31 cellular contexts compared by ENCODE assay signal in the genomic region with DNA sequence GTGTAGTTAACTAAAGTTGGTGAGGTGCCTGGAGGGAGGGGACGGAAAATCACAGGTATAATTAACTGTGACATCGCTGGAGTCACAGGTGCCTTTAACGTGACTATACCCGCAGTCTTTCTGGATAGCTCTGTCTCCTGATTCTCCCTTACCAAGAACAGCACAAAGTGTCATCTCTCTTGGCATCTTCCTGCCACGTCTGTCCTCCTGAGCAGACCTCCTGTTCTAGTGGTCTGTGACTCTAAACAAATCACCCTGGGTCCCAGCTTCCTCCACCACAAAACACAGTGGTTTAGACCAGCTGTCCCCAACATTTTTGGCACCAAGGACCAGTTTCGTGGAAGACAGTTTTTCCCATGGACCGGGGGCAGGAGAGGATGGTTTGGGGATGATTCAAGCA.
"Had no signal": no experiment of that assay in that cellular context is flagged by ENCODE, and none has a peak within 500 bp of the region (broad histone marks: within the 10 kb centered on the region; RNA-seq: fewer than 3 reads in every experiment).

No MANE protein-coding gene starts in this region.

- H3K27ac Mint-ChIP-seq: naive thymus-derived CD4-positive, alpha-beta T cell; natural killer cell; nephron; neural progenitor cell; progenitor cell of endocrine pancreas; stimulated activated memory B cell treated with anti-CD40 and anti-IgM and Interleukin-4, amounts not matched to agents 10 μg/mL and 1 μg/mL and 100 μg/mL, for 72 hours; stimulated activated naive CD8-positive, alpha-beta T cell treated with anti-CD3 and anti-CD28 coated beads, Interleukin-15, Interleukin-2, amounts not matched to agents 100 ng/mL and 50 ng/mL, for 24 hours; type B pancreatic cell had no signal

- H3K27ac ChIP-seq: neural progenitor cell, ovary, parathyroid adenoma, psoas muscle, right lobe of liver, sigmoid colon, skin epidermis, spleen, stomach, thoracic aorta, tibial artery, transverse colon, upper lobe of right lung, uterus had no signal

- H3K27me3 Mint-ChIP-seq: stimulated activated memory B cell treated with anti-CD40 and anti-IgM and Interleukin-4, amounts not matched to agents 10 μg/mL and 1 μg/mL and 100 μg/mL, for 72 hours; stimulated activated naive CD8-positive, alpha-beta T cell treated with anti-CD3 and anti-CD28 coated beads, Interleukin-15, Interleukin-2, amounts not matched to agents 100 ng/mL and 50 ng/mL, for 24 hours had no signal

- H3K4me3 Mint-ChIP-seq: naive thymus-derived CD4-positive, alpha-beta T cell; natural killer cell; nephron; neural progenitor cell; stimulated activated memory B cell treated with anti-CD40 and anti-IgM and Interleukin-4, amounts not matched to agents 10 μg/mL and 1 μg/mL and 100 μg/mL, for 72 hours; stimulated activated naive CD8-positive, alpha-beta T cell treated with anti-CD3 and anti-CD28 coated beads, Interleukin-15, Interleukin-2, amounts not matched to agents 100 ng/mL and 50 ng/mL, for 24 hours; type B pancreatic cell had no signal

- H3K4me1 ChIP-seq: neural progenitor cell, parathyroid adenoma, psoas muscle, right lobe of liver, sigmoid colon, spleen, stomach, tibial artery, transverse colon, upper lobe of right lung, uterus had no signal

- DNase-seq: naive thymus-derived CD4-positive, alpha-beta T cell; natural killer cell; occipital lobe; ovary; posterior cingulate gyrus; psoas muscle; right cardiac atrium; right lobe of liver; sigmoid colon; spleen; stimulated activated CD4-positive, alpha-beta T cell treated with anti-CD3 and anti-CD28 coated beads, Interleukin-12 subunit alpha, Interleukin-12 subunit beta, amount 100 ng/mL, for 4 hours; stimulated activated CD4-positive, alpha-beta T cell treated with anti-CD3 and anti-CD28 coated beads, Interleukin-1b, Interleukin-23, amount 100 ng/mL, for 48 hours; stimulated activated CD4-positive, alpha-beta T cell treated with anti-CD3 and anti-CD28 coated beads, Interleukin-4, amount 100 ng/mL, for 1 hour; stimulated activated CD4-positive, alpha-beta T cell treated with anti-CD3 and anti-CD28 coated beads, Interleukin-4, amount 100 ng/mL, for 4 hours; stimulated activated CD8-positive, alpha-beta memory T cell treated with anti-CD3 and anti-CD28 coated beads, Interleukin-4, amount 100 ng/mL, for 48 hours; stimulated activated naive CD4-positive, alpha-beta T cell treated with Interleukin-2 at 50 U/mL for 16 hours; stomach; tibial artery; transverse colon; upper lobe of right lung; uterus had no signal

- H3K9me3 ChIP-seq: ovary, psoas muscle, right lobe of liver, sigmoid colon, stomach, thoracic aorta, tibial artery, transverse colon, upper lobe of right lung, uterus had no signal

- H3K36me3 Mint-ChIP-seq: naive thymus-derived CD4-positive, alpha-beta T cell; natural killer cell; neural progenitor cell; stimulated activated memory B cell treated with anti-CD40 and anti-IgM and Interleukin-4, amounts not matched to agents 10 μg/mL and 1 μg/mL and 100 μg/mL, for 72 hours; type B pancreatic cell had no signal

- H3K9me3 Mint-ChIP-seq: natural killer cell, neural progenitor cell, type B pancreatic cell had no signal

- H3K36me3 ChIP-seq: neural progenitor cell, ovary, right lobe of liver, sigmoid colon, spleen, stomach, thoracic aorta, tibial artery, transverse colon, upper lobe of right lung, uterus had no signal

- H3K4me3 ChIP-seq: neural progenitor cell, ovary, psoas muscle, right lobe of liver, sigmoid colon, skin epidermis, smooth muscle cell, spleen, stomach, thoracic aorta, tibial artery, transverse colon, upper lobe of right lung, uterus had no signal

- H3K4me1 Mint-ChIP-seq: naive thymus-derived CD4-positive, alpha-beta T cell; natural killer cell; nephron; neural progenitor cell; stimulated activated memory B cell treated with anti-CD40 and anti-IgM and Interleukin-4, amounts not matched to agents 10 μg/mL and 1 μg/mL and 100 μg/mL, for 72 hours had no signal

- H3K27me3 ChIP-seq: neural progenitor cell, ovary, right lobe of liver, sigmoid colon, spleen, stomach, tibial artery, transverse colon, upper lobe of right lung, uterus had no signal
